8 cellular contexts compared by ENCODE assay signal in genomic region chr19:28878862-28879566, GRCh38.
DNase-seq lines count a peak whose midpoint lies in the region; ATAC-seq, FAIRE-seq and TF ChIP-seq lines count a peak whose summit lies in the region.

No MANE protein-coding gene starts in this region.

- H3K27ac ChIP-seq in HepG2 (ENCODE audit: extremely low read length, insufficient read depth, low read length) = no peak overlapping the region

- no peaks in the 10 kb centered on the region for H3K9me3 Mint-ChIP-seq in chondrocyte (ENCODE audit: low read depth)

- TF ChIP-seq EP300 in HepG2 (IDR thresholded peaks at IDR 0.05; ENCODE audit: low read depth in 2 of 2, low read length in 2 of 2) = no peak
- no peak for TF ChIP-seq EP300 in HepG2 (CRISPR knock-in tag; IDR thresholded peaks at IDR 0.05; ENCODE audit: borderline replicate concordance)

- TF ChIP-seq POLR2A in HepG2 (IDR thresholded peaks at IDR 0.05; ENCODE audit: insufficient read depth in 1 of 2, low read depth in 2 of 2, low read length in 2 of 2) = no peak

- TF ChIP-seq CTCF in chondrocyte (IDR thresholded peaks at IDR 0.05) = peak; percentile 86
- TF ChIP-seq CTCF in HepG2 (CRISPR knock-in tag; IDR thresholded peaks at IDR 0.05) = peak; percentile 59

- peak; percentile 75 for ATAC-seq in HepG2
- no peak for ATAC-seq in HG02840 (IDR thresholded peaks at IDR 0.05; ENCODE audit: low FRiP score, unreplicated experiment)

- intact Hi-C loops in HepG2 (cut with micrococcal nuclease; ENCODE audit: unreplicated experiment) = loop anchor here (1.0 to 5.0 kb wide), 2 partner anchors 142 to 912 kb away; no protein-coding TSS in a partner anchor

- H4K20me1 ChIP-seq in HepG2 (ENCODE audit: insufficient read depth, low read length) = no peaks in the 10 kb centered on the region

- POLR2A ChIA-PET in HepG2 (lab: Yijun Ruan, JAX) = no interaction called here

- H3K4me3 Mint-ChIP-seq in chondrocyte (ENCODE audit: unreplicated experiment) = no peak overlapping the region

- H3K9me3 ChIP-seq in HepG2 (ENCODE audit: low read length) = no peaks in the 10 kb centered on the region

- no peaks in the 10 kb centered on the region; a peak in 2 of 5 replicates for H3K27me3 ChIP-seq in HepG2 (ENCODE audit: control insufficient read depth in 1 of 2, insufficient read depth in 2 of 2, low read length in 2 of 2)

- 23% methylated on average over 10 of the region's 11 CpGs for WGBS in HepG2 (ENCODE audit: low lambda C conversion rate)

- no peak overlapping the region for H3K4me3 ChIP-seq in HepG2 (replicated peaks in 1 of 3; ENCODE audit: insufficient read depth in 1 of 3, low read depth in 2 of 3, low read length in 3 of 3)

- CTCF ChIA-PET in HepG2 (lab: Yijun Ruan, JAX; ENCODE audit: low intra/inter-chr PET ratio, low total read pairs) = interaction anchor here (0.9 to 1.6 kb wide), 3 partner anchors 142 to 913 kb away, joined by 4 to 5 read pairs (median 5); no protein-coding TSS in a partner anchor

- BruUV-seq in HepG2 (replicated peaks; lab: Mats Ljungman, UMichigan) = no TSS peak

- DNase-seq in AG08396 (ENCODE audit: low spot score) (peak; percentile 70), GM19238 (ENCODE audit: insufficient read length, low spot score) (peak; percentile 33), NCI-H2227 treated with DMSO at 0.1 percent for 48 hours (lab: John Stamatoyannopoulos, UW) (peak; percentile 100), chondrocyte (ENCODE audit: low spot score) (no peak), HepG2 (ENCODE audit: low spot score) (peak; percentile 52)
- peak; percentile 32 for DNase-seq in activated CD4-positive, alpha-beta T cell treated with anti-CD3 and anti-CD28 coated beads for 1 hour
- DNase-seq in stimulated activated CD4-positive, alpha-beta T cell treated with anti-CD3 and anti-CD28 coated beads, TNF-alpha, amount 100 ng/mL, for 4 hours (ENCODE audit: low read depth in 3 of 3) = peak; percentile 5 to 31 (median 13)

- no peak overlapping the region for H3K9ac ChIP-seq in HepG2 (ENCODE audit: insufficient read depth, low read depth, low read length)

- H3K4me1 Mint-ChIP-seq in chondrocyte (ENCODE audit: low read depth) = peaks cover 22% of the 10 kb centered on the region

- no peak overlapping the region for H3K27ac Mint-ChIP-seq in chondrocyte (ENCODE audit: unreplicated experiment)

- H3K4me2 ChIP-seq in HepG2 (ENCODE audit: low read depth, low read length) = no peak overlapping the region

- H3K36me3 Mint-ChIP-seq in chondrocyte (ENCODE audit: low read depth) = no peaks in the 10 kb centered on the region

- no peaks in the 10 kb centered on the region for H3K36me3 ChIP-seq in HepG2 (replicated peaks in 1 of 2; ENCODE audit: control insufficient read depth in 1 of 2, insufficient read depth in 2 of 2, low read length in 2 of 2)

- H2AFZ ChIP-seq in HepG2 (ENCODE audit: low read length) = no peak overlapping the region

- H3K27me3 Mint-ChIP-seq in chondrocyte (ENCODE audit: low read depth) = peaks cover 7% of the 10 kb centered on the region

- no peak for FAIRE-seq in HepG2 (lab: Jason Lieb, UNC)

- no peaks in the 10 kb centered on the region for H3K79me2 ChIP-seq in HepG2 (ENCODE audit: insufficient read depth, low read length)

- H3K4me1 ChIP-seq in HepG2 (ENCODE audit: insufficient read depth, low read length) = no peaks in the 10 kb centered on the region

- in situ Hi-C loops in HepG2 (cut with HindIII; ENCODE audit: extremely low pct_ligation_motif_present, low pct_unique_long_range_greater_than_20kb) = loop anchor here (10.0 to 25.0 kb wide), 2 partner anchors 144 to 417 kb away; no protein-coding TSS in a partner anchor

- no peak for TF ChIP-seq RAD21 in HepG2 (CRISPR knock-in tag; IDR thresholded peaks at IDR 0.05)

TF ChIP-seq in HepG2, 621 proteins besides CTCF, POLR2A, EP300 and RAD21:
- TF ChIP-seq STAG1 (CRISPR knock-in tag; IDR thresholded peaks at IDR 0.05) (peak; percentile 72), SMC3 (IDR thresholded peaks at IDR 0.05; ENCODE audit: low read length) (peak; percentile 50; the same call in 1 of the 2 replicates), KMT2A (CRISPR knock-in tag; IDR thresholded peaks at IDR 0.05) (no peak)
TF ChIP-seq in HepG2: peak in this region for 2.
